Comparison of ENCODE assay signal across 8 cellular contexts in genomic region chr1:206050655-206051235, GRCh38. TPM values are rescaled to one million over a fixed set of nuclear protein-coding genes. Genes with fewer than 3 reads are reported as not detected.
DNase-seq lines count a peak whose midpoint lies in the region; ATAC-seq and TF ChIP-seq lines count a peak whose summit lies in the region.

No MANE protein-coding gene starts in this region.

- intact Hi-C loops in esophagus squamous epithelium (cut with DNase I) (no loop called here), transverse colon (cut with DNase I; ENCODE audit: low total_unique reads) (no loop called here)

- peak; percentile 87 for ATAC-seq in HG03280 (IDR thresholded peaks at IDR 0.05; ENCODE audit: unreplicated experiment)

- peak; percentile 50 for DNase-seq in activated naive CD4-positive, alpha-beta T cell treated with Interleukin-2 at 50 U/mL for 16 hours
- DNase-seq in activated naive CD4-positive, alpha-beta T cell (lab: John Stamatoyannopoulos, UW): no peak
- peak; percentile 13 for DNase-seq in T-helper 22 cell (ENCODE audit: low read depth)
- peak; percentile 19 for DNase-seq in esophagus squamous epithelium (lab: John Stamatoyannopoulos, UW)
- peak; percentile 71 for DNase-seq in transverse colon
- DNase-seq in HPDE6-E6E7 (ENCODE audit: extremely low spot score): no peak
- DNase-seq in osteocyte (ENCODE audit: extremely low spot score, unreplicated experiment): no peak

- H3K4me1 ChIP-seq in esophagus squamous epithelium (peaks cover 0 to 14% (median 10%) of the 10 kb centered on the region in 3 donors), transverse colon (peaks cover 3 to 11% (median 3%) of the 10 kb centered on the region in 4 donors)

- peaks cover 37% of the 10 kb centered on the region for H3K27me3 Mint-ChIP-seq in osteocyte (ENCODE audit: unreplicated experiment)

- TF ChIP-seq CTCF in esophagus squamous epithelium (IDR thresholded peaks at IDR 0.05): no peak
- no peak for TF ChIP-seq CTCF in transverse colon (IDR thresholded peaks at IDR 0.05)
- TF ChIP-seq CTCF in osteocyte (IDR thresholded peaks at IDR 0.05): no peak

- no peak overlapping the region for H3K4me3 Mint-ChIP-seq in osteocyte (ENCODE audit: unreplicated experiment)

- H3K9me3 Mint-ChIP-seq in osteocyte (ENCODE audit: unreplicated experiment): no peaks in the 10 kb centered on the region

- in situ Hi-C loops in transverse colon (cut with MboI; ENCODE audit: low pct_ligation_motif_present in 1 of 4, low pct_unique_long_range_greater_than_20kb in 1 of 4, low sequenced_read_pairs in 3 of 4): no loop called here

- no peaks in the 10 kb centered on the region for H3K36me3 ChIP-seq in esophagus squamous epithelium
- H3K36me3 ChIP-seq in transverse colon: no peaks in the 10 kb centered on the region

- no peak for TF ChIP-seq POLR2A in esophagus squamous epithelium (IDR thresholded peaks at IDR 0.05)
- TF ChIP-seq POLR2A in transverse colon (IDR thresholded peaks at IDR 0.05): no peak

- H3K9me3 ChIP-seq in esophagus squamous epithelium (no peaks in the 10 kb centered on the region), transverse colon (no peaks in the 10 kb centered on the region)

- H3K36me3 Mint-ChIP-seq in osteocyte (ENCODE audit: unreplicated experiment): no peaks in the 10 kb centered on the region

- no peak overlapping the region for H3K27ac ChIP-seq in esophagus squamous epithelium
- H3K27ac ChIP-seq in transverse colon: peak overlapping the region in 1 of 4 donors; percentile 56

- TF ChIP-seq EP300 in transverse colon (IDR thresholded peaks at IDR 0.05; ENCODE audit: low read depth): no peak

- H3K27me3 ChIP-seq in esophagus squamous epithelium: no peaks in the 10 kb centered on the region
- H3K27me3 ChIP-seq in transverse colon: no peaks in the 10 kb centered on the region

- no peak overlapping the region for H3K27ac Mint-ChIP-seq in osteocyte (ENCODE audit: unreplicated experiment)

- no peak overlapping the region for H3K4me3 ChIP-seq in esophagus squamous epithelium
- H3K4me3 ChIP-seq in transverse colon: no peak overlapping the region

- no peaks in the 10 kb centered on the region for H3K4me1 Mint-ChIP-seq in osteocyte (ENCODE audit: unreplicated experiment)

- 40 to 41% methylated on average over 6 of the region's 6 CpGs for WGBS in esophagus squamous epithelium, 2 donors
- WGBS in transverse colon (ENCODE audit: low coverage in 1 of 2), 2 donors: 77 to 100% methylated on average over 1 to 6 of the region's 6 CpGs

RNA-seq across cellular contexts. Expression of gene RHEX, which starts 2.2 kb away (rescaled TPM):
- 10 to 100 TPM in 1 of 4 donors, 1 to 10 TPM in 1, under 1 TPM in 1, not detected in 1; 0.72 to 21.9 (median 4.5) TPM for total RNA-seq in esophagus squamous epithelium
- 1 to 10 TPM in 1 of 4 donors, under 1 TPM in 1, not detected in 2; 0.96 to 4.8 TPM for total RNA-seq in transverse colon
- not detected in 2 replicates for total RNA-seq in osteocyte

RNA-seq across cellular contexts. Expression of gene CTSE, which starts 27.1 kb away (rescaled TPM):
- total RNA-seq in esophagus squamous epithelium: under 1 TPM in 3 of 4 donors, not detected in 1; 0.32 to 0.48 (median 0.38) TPM
- 10 to 100 TPM in 2 of 4 donors, 1 to 10 TPM in 2; 2.6 to 14.3 (median 6.7) TPM for total RNA-seq in transverse colon
- total RNA-seq in osteocyte: not detected in 2 replicates

RNA-seq across cellular contexts. Expression of gene RAB7B, which starts 47.5 kb away (rescaled TPM):
- total RNA-seq in esophagus squamous epithelium: 10 to 100 TPM; 15.8 to 24.2 (median 21.4) TPM
- under 1 TPM in 2 of 4 donors, not detected in 2; 0.27 to 0.32 TPM for total RNA-seq in transverse colon
- total RNA-seq in osteocyte: 0.78 TPM in 2 replicates

Comparison
In these comparisons a context has a peak if more than half of its experiments do, and no peak if none do; other contexts are left out.
1. DNase-seq: peak in activated naive CD4-positive, alpha-beta T cell treated with Interleukin-2 at 50 U/mL for 16 hours (single experiment), T-helper 22 cell (single experiment), esophagus squamous epithelium (single experiment) and transverse colon (single experiment); none in activated naive CD4-positive, alpha-beta T cell (0 of 4), HPDE6-E6E7 (single experiment) and osteocyte (single experiment).